ENCODE assay signal across 14 cellular contexts in genomic region chr10:73576890-73577591, GRCh38. TPM values are rescaled to one million over a fixed set of nuclear protein-coding genes. Genes with fewer than 3 reads are reported as not detected.
A peak's percentile ranks its signal among the peaks of the same experiment; 100 is the strongest.
DNase-seq lines count a peak whose midpoint lies in the region; ATAC-seq and TF ChIP-seq lines count a peak whose summit lies in the region.
"Had no signal": no experiment of that assay in that cellular context is flagged by ENCODE, and none has a peak within 500 bp of the region (broad histone marks: within the 10 kb centered on the region; RNA-seq: fewer than 3 reads in every experiment).

No MANE protein-coding gene starts in this region.

- H3K4me3 Mint-ChIP-seq in WTC11 (no peak overlapping the region), neural progenitor cell (no peak overlapping the region)
- H3K4me3 Mint-ChIP-seq: CD8-positive, alpha-beta T cell; stimulated activated effector memory CD8-positive, alpha-beta T cell treated with anti-CD3 and anti-CD28 coated beads, Interleukin-12 subunit alpha, Interleukin-12 subunit beta, amount 100 ng/mL, for 72 hours had no signal

- ATAC-seq in WTC11 = no peak
- ATAC-seq: CD8-positive, alpha-beta T cell; stimulated activated effector memory CD8-positive, alpha-beta T cell treated with anti-CD3 and anti-CD28 coated beads, Interleukin-12 subunit alpha, Interleukin-12 subunit beta, amount 100 ng/mL, for 72 hours had no signal

- H3K27ac Mint-ChIP-seq in WTC11 (peak overlapping the region; percentile 29; the same call in 1 of the 2 replicates), neural progenitor cell (no peak overlapping the region)
- H3K27ac Mint-ChIP-seq: CD8-positive, alpha-beta T cell; stimulated activated effector memory CD8-positive, alpha-beta T cell treated with anti-CD3 and anti-CD28 coated beads, Interleukin-12 subunit alpha, Interleukin-12 subunit beta, amount 100 ng/mL, for 72 hours had no signal

- no peak for TF ChIP-seq CTCF in WTC11 (IDR thresholded peaks at IDR 0.05)
- TF ChIP-seq CTCF in neural progenitor cell (IDR thresholded peaks at IDR 0.05) = no peak
- TF ChIP-seq CTCF in transverse colon (IDR thresholded peaks at IDR 0.05) = no peak

- TF ChIP-seq POLR2A in transverse colon (IDR thresholded peaks at IDR 0.05) = no peak

- POLR2A ChIA-PET in WTC11 (lab: Charles Lee) = interaction anchor here (2.5 kb wide), 1 partner anchor 14 kb away, joined by 6 read pairs; the partner anchor contains the start of gene USP54

- no peaks in the 10 kb centered on the region for H3K27me3 ChIP-seq in neural progenitor cell
- H3K27me3 ChIP-seq in transverse colon = no peaks in the 10 kb centered on the region

- H3K79me2 ChIP-seq in neural progenitor cell (ENCODE audit: low read depth) = peaks cover 57% of the 10 kb centered on the region

- H3K4me1 ChIP-seq in neural progenitor cell = peaks cover 9% of the 10 kb centered on the region
- peaks cover 16 to 67% (median 55%) of the 10 kb centered on the region in 4 donors for H3K4me1 ChIP-seq in transverse colon

- in situ Hi-C loops in transverse colon (cut with MboI; ENCODE audit: low pct_ligation_motif_present in 1 of 4, low pct_unique_long_range_greater_than_20kb in 1 of 4, low sequenced_read_pairs in 3 of 4) = no loop called here

- H3F3A ChIP-seq in neural progenitor cell (ENCODE audit: low read depth) = peaks cover 13% of the 10 kb centered on the region

- H3K36me3 ChIP-seq in neural progenitor cell (no peaks in the 10 kb centered on the region), transverse colon (no peaks in the 10 kb centered on the region)

- H3K27me3 Mint-ChIP-seq in WTC11 (ENCODE audit: low read depth) (no peaks in the 10 kb centered on the region), neural progenitor cell (ENCODE audit: insufficient read depth, low read depth) (no peaks in the 10 kb centered on the region)

- H3K27ac ChIP-seq in epithelial cell of prostate = peak overlapping the region; percentile 56
- H3K27ac ChIP-seq in neural progenitor cell = peak overlapping the region; percentile 41
- peak overlapping the region; percentile 80 to 88 (median 82) for H3K27ac ChIP-seq in transverse colon
- H3K27ac ChIP-seq: RWPE1 had no signal

- CTCF ChIA-PET in WTC11 (lab: Charles Lee) = interaction anchor here (1.4 kb wide), 2 partner anchors 47 to 67 kb away, joined by 3 read pairs; no protein-coding TSS in a partner anchor

- peaks cover 3% of the 10 kb centered on the region for H3K4me1 Mint-ChIP-seq in WTC11
- H3K4me1 Mint-ChIP-seq in neural progenitor cell = peaks cover 3% of the 10 kb centered on the region
- H3K4me1 Mint-ChIP-seq: stimulated activated effector memory CD8-positive, alpha-beta T cell treated with anti-CD3 and anti-CD28 coated beads, Interleukin-12 subunit alpha, Interleukin-12 subunit beta, amount 100 ng/mL, for 72 hours had no signal

- H3K9me3 Mint-ChIP-seq in WTC11 = no peaks in the 10 kb centered on the region
- H3K9me3 Mint-ChIP-seq in neural progenitor cell = peaks cover 1% of the 10 kb centered on the region
- H3K9me3 Mint-ChIP-seq: CD8-positive, alpha-beta T cell; stimulated activated effector memory CD8-positive, alpha-beta T cell treated with anti-CD3 and anti-CD28 coated beads, Interleukin-12 subunit alpha, Interleukin-12 subunit beta, amount 100 ng/mL, for 72 hours had no signal

- intact Hi-C loops in transverse colon (cut with DNase I; ENCODE audit: low total_unique reads) = no loop called here

- no peak overlapping the region for H2AFZ ChIP-seq in neural progenitor cell (replicated peaks)

- H4K20me1 ChIP-seq in neural progenitor cell (ENCODE audit: low read depth) = peaks cover 3% of the 10 kb centered on the region

- H3K9me3 ChIP-seq in neural progenitor cell (ENCODE audit: low read depth) = no peaks in the 10 kb centered on the region
- H3K9me3 ChIP-seq in transverse colon = no peaks in the 10 kb centered on the region

- 47 to 59% methylated on average over 3 of the region's 3 CpGs for WGBS in transverse colon (ENCODE audit: low coverage in 1 of 2), 2 donors

- H3K4me2 ChIP-seq in neural progenitor cell = no peak overlapping the region

- DNase-seq in WTC11 (ENCODE audit: low spot score) (no peak), epithelial cell of prostate (ENCODE audit: low read depth, low spot score) (no peak), neural progenitor cell (ENCODE audit: low spot score) (no peak), transverse colon (no peak), NCI-H524 treated with DMSO at 0.1 percent for 48 hours (lab: John Stamatoyannopoulos, UW) (no peak), NCI-H187 (lab: John Stamatoyannopoulos, UW) (no peak), NCI-H345 (lab: John Stamatoyannopoulos, UW) (no peak)
- DNase-seq: CD8-positive, alpha-beta T cell; cortex of kidney; foreskin melanocyte; NCI-H1694; NCI-H526 treated with DMSO at 0.1 percent for 48 hours had no signal

- H3K9ac ChIP-seq in neural progenitor cell = no peak overlapping the region

- peak; percentile 30 for TF ChIP-seq EP300 in transverse colon (IDR thresholded peaks at IDR 0.05; ENCODE audit: low read depth)

- H3K4me3 ChIP-seq in neural progenitor cell (no peak overlapping the region), transverse colon (no peak overlapping the region)

- H3K36me3 Mint-ChIP-seq in WTC11 = peaks cover 3% of the 10 kb centered on the region; the same call in 1 of the 2 replicates
- H3K36me3 Mint-ChIP-seq in neural progenitor cell = peaks cover 6% of the 10 kb centered on the region
- H3K36me3 Mint-ChIP-seq: CD8-positive, alpha-beta T cell; stimulated activated effector memory CD8-positive, alpha-beta T cell treated with anti-CD3 and anti-CD28 coated beads, Interleukin-12 subunit alpha, Interleukin-12 subunit beta, amount 100 ng/mL, for 72 hours had no signal

TF ChIP-seq in WTC11, 78 proteins besides CTCF, POLR2A, EP300 and RAD21:
- TF ChIP-seq RORB (CRISPR knock-in tag; IDR thresholded peaks at IDR 0.05) (no peak), ETV6 (CRISPR knock-in tag; IDR thresholded peaks at IDR 0.05) (no peak), ZNF263 (CRISPR knock-in tag; IDR thresholded peaks at IDR 0.05; ENCODE audit: low read depth) (no peak), FOXK1 (CRISPR knock-in tag; IDR thresholded peaks at IDR 0.05) (no peak), GRHL2 (CRISPR knock-in tag; IDR thresholded peaks at IDR 0.05; ENCODE audit: insufficient replicate concordance, severe bottlenecking) (no peak), E2F1 (CRISPR knock-in tag; IDR thresholded peaks at IDR 0.05) (no peak)

RNA-seq across cellular contexts. Expression of gene USP54, which starts 14.1 kb away (rescaled TPM):
- total RNA-seq in WTC11 (2021) (39.8 to 43.8 TPM (median 43.3 TPM) in 3 replicates), neural progenitor cell (ENCODE audit: low replicate concordance) (50.6 and 97.2 TPM in 2 replicates), transverse colon (100 to 1,000 TPM; 109 to 168 (median 114) TPM)
